Comparison of ENCODE assay signal across 27 cellular contexts in the genomic region with DNA sequence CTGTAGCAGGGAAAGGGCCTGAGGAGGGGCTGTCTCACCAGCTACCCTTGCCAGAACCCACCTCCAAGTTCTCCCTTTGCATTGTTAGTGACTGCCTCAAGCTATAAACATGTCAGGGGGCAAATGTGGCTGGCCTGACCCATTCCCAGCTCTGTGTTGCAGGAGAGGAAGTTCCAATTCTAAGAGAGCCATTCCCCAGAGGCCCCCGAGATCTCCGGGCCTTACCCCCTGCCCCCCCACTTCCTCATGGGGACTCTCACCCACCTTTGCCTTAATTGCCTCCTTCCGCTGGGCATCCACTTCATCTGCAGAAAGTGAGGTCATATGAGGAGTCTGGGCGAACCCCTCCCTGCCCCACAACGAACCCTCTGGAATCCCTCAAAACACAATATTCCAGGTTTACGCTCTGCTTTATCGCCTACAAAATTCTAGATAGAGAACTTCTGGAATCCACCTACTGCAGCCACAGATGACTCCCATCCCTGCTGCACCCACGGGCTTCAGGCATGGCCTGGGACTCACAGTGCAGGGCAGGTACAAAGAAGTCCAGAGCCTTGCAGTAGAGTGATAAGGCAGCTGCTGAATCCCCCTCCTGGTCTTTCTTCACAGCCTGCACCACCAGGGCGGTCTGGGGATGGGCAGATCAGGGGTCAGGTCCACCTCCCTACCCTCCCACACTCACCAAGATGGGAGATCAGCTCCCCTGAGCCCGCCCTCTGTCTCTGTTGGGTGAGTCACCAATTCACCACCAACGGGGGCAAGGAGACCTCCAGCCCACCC. TPM values are rescaled to one million over a fixed set of nuclear protein-coding genes. Genes with fewer than 3 reads are reported as not detected.
"Had no signal": no experiment of that assay in that cellular context is flagged by ENCODE, and none has a peak within 500 bp of the region (broad histone marks: within the 10 kb centered on the region; RNA-seq: fewer than 3 reads in every experiment).

No MANE protein-coding gene starts in this region.

- H3K27ac Mint-ChIP-seq: activated CD8-positive, alpha-beta memory T cell treated with anti-CD3 and anti-CD28 coated beads, Interleukin-2, amount 10 ng/mL, durations not matched to agents 7 days and 5 days; activated naive CD4-positive, alpha-beta T cell treated with anti-CD3 and anti-CD28 coated beads, Interleukin-2, amount 50 U/mL, for 24 hours; activated T-cell treated with anti-CD3 and anti-CD28 coated beads, Interleukin-2, amount 50 U/mL, for 24 hours; activated T-helper 1 cell treated with anti-CD3 and anti-CD28 coated beads, Interleukin-12 subunit alpha, Interleukin-12 subunit beta, Interleukin-2, Interleukin-4 antibody, amounts not matched to agents 30 ng/mL and 10 ng/mL and 1 ng/mL, durations not matched to agents 14 hours and 24 hours and 36 hours had no signal

- H3K4me3 Mint-ChIP-seq: activated CD8-positive, alpha-beta memory T cell treated with anti-CD3 and anti-CD28 coated beads, Interleukin-2, amount 10 ng/mL, durations not matched to agents 7 days and 5 days; activated naive CD4-positive, alpha-beta T cell treated with anti-CD3 and anti-CD28 coated beads, Interleukin-2, amount 50 U/mL, for 24 hours; activated T-cell treated with anti-CD3 and anti-CD28 coated beads, Interleukin-2, amount 50 U/mL, for 24 hours; activated T-helper 1 cell treated with anti-CD3 and anti-CD28 coated beads, Interleukin-12 subunit alpha, Interleukin-12 subunit beta, Interleukin-2, Interleukin-4 antibody, amounts not matched to agents 30 ng/mL and 10 ng/mL and 1 ng/mL, durations not matched to agents 14 hours and 24 hours and 36 hours; T-helper 17 cell had no signal

- H3K36me3 Mint-ChIP-seq: activated naive CD4-positive, alpha-beta T cell treated with anti-CD3 and anti-CD28 coated beads, Interleukin-2, amount 50 U/mL, for 24 hours had no signal

- H3K9me3 Mint-ChIP-seq: activated naive CD4-positive, alpha-beta T cell treated with anti-CD3 and anti-CD28 coated beads, Interleukin-2, amount 50 U/mL, for 24 hours; activated T-cell treated with anti-CD3 and anti-CD28 coated beads, Interleukin-2, amount 50 U/mL, for 24 hours; activated T-helper 1 cell treated with anti-CD3 and anti-CD28 coated beads, Interleukin-12 subunit alpha, Interleukin-12 subunit beta, Interleukin-2, Interleukin-4 antibody, amounts not matched to agents 30 ng/mL and 10 ng/mL and 1 ng/mL, durations not matched to agents 14 hours and 24 hours and 36 hours had no signal

- H3K27me3 Mint-ChIP-seq: activated CD8-positive, alpha-beta memory T cell treated with anti-CD3 and anti-CD28 coated beads, Interleukin-2, amount 10 ng/mL, durations not matched to agents 7 days and 5 days; activated naive CD4-positive, alpha-beta T cell treated with anti-CD3 and anti-CD28 coated beads, Interleukin-2, amount 50 U/mL, for 24 hours; activated T-cell treated with anti-CD3 and anti-CD28 coated beads, Interleukin-2, amount 50 U/mL, for 24 hours; T-helper 17 cell had no signal

- H3K27ac ChIP-seq: WERI-Rb-1 had no signal

- DNase-seq: activated CD4-positive, alpha-beta T cell treated with anti-CD3 and anti-CD28 coated beads for 48 hours; activated CD4-positive, alpha-beta T cell treated with anti-CD3 and anti-CD28 coated beads, Interleukin-2, amount 50 U/mL, for 48 hours; activated CD8-positive, alpha-beta memory T cell treated with anti-CD3 and anti-CD28 coated beads, Interleukin-2, amount 10 ng/mL, durations not matched to agents 7 days and 5 days; activated effector memory CD4-positive, alpha-beta T cell treated with Interleukin-2 at 50 U/mL for 16 hours; activated naive CD4-positive, alpha-beta T cell; activated T-cell treated with anti-CD3 and anti-CD28 coated beads, Interleukin-2, amount 50 U/mL, for 24 hours; aorta; central memory CD4-positive, alpha-beta T cell; MV-4-11; NCI-H1105; NCI-H1436; NCI-H1694 treated with DMSO at 0.1 percent for 48 hours; NCI-H2029 treated with DMSO at 0.1 percent for 48 hours; NCI-H345; NCI-H510A; NCI-H526 treated with DMSO at 0.1 percent for 48 hours; NCI-H82; PC-3; SIG-M5; T-helper 17 cell; WERI-Rb-1 had no signal

RNA-seq across cellular contexts. Expression of a gene that starts 12.5 kb away (rescaled TPM):
- total RNA-seq: aorta, bronchial epithelial cell, chondrocyte, LHCN-M2, M059J, PC-3 had no signal

RNA-seq across cellular contexts. Expression of a gene that starts 26.3 kb away (rescaled TPM):
- total RNA-seq: activated CD8-positive, alpha-beta memory T cell treated with anti-CD3 and anti-CD28 coated beads, Interleukin-2, amount 10 ng/mL, durations not matched to agents 7 days and 5 days; chondrocyte; M059J; PC-3 had no signal
